ENCODE assay signal across 23 cellular contexts in the genomic region with DNA sequence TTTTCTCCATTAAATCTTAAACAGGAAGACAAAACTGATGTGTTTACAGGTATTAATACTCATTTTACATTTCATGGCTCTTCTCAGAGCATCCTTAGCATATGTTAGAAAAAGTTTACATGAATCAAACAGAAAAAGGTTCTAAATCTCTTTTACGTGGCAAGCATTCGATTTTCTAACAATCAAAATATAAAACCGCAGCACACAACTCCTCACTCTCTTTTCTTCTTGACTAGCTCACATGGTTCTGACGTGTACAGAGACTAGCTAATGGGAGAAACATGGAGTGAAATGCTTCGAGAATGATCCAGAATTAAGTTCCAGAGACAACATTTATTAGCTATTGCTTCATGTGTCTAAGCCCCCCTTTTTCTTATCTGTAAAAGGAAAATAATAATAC.
"Had no signal": no experiment of that assay in that cellular context is flagged by ENCODE, and none has a peak within 500 bp of the region (broad histone marks: within the 10 kb centered on the region; RNA-seq: fewer than 3 reads in every experiment).

No MANE protein-coding gene starts in this region.

- DNase-seq: cortex of kidney; effector memory CD8-positive, alpha-beta T cell; erythroblast; esophagus squamous epithelium; foreskin melanocyte; glutamatergic neuron; heart right ventricle; hippocampal formation; left cardiac atrium; left lung; mesenchymal stem cell; mucosa of descending colon; naive B cell; nephron progenitor cell; nucleus accumbens; stimulated activated CD4-positive, alpha-beta T cell treated with anti-CD3 and anti-CD28 coated beads, Interleukin-12 subunit alpha, Interleukin-12 subunit beta, amount 100 ng/mL, for 4 hours; stimulated activated CD4-positive, alpha-beta T cell treated with anti-CD3 and anti-CD28 coated beads, Interleukin-1b, Interleukin-23, amount 100 ng/mL, for 48 hours; stimulated activated CD4-positive, alpha-beta T cell treated with anti-CD3 and anti-CD28 coated beads, Interleukin-4, amount 100 ng/mL, for 1 hour; stimulated activated CD8-positive, alpha-beta memory T cell treated with anti-CD3 and anti-CD28 coated beads, Interleukin-4, amount 100 ng/mL, for 48 hours; stimulated activated naive CD4-positive, alpha-beta T cell treated with Interleukin-2 at 50 U/mL for 16 hours; upper lobe of left lung had no signal

- H3K4me3 Mint-ChIP-seq: mesothelial cell of epicardium, naive B cell, nephron progenitor cell had no signal

- H3K9me3 Mint-ChIP-seq: effector memory CD8-positive, alpha-beta T cell; mesothelial cell of epicardium; nephron progenitor cell had no signal

- H3K36me3 Mint-ChIP-seq: mesothelial cell of epicardium, naive B cell had no signal

- ATAC-seq: effector memory CD8-positive, alpha-beta T cell; heart right ventricle; left cardiac atrium; left lung; mucosa of descending colon; sciatic nerve had no signal

- H3K27me3 Mint-ChIP-seq: naive B cell had no signal

- H3K4me1 Mint-ChIP-seq: mesothelial cell of epicardium had no signal

- H3K27ac Mint-ChIP-seq: effector memory CD8-positive, alpha-beta T cell; mesothelial cell of epicardium; nephron progenitor cell had no signal
